Comparison of ENCODE assay signal across 9 cellular contexts in genomic region chr12:53380797-53381738, GRCh38. TPM values are rescaled to one million over a fixed set of nuclear protein-coding genes. Genes with fewer than 3 reads are reported as not detected.
DNase-seq lines count a peak whose midpoint lies in the region; ATAC-seq, FAIRE-seq and TF ChIP-seq lines count a peak whose summit lies in the region.
"Had no signal": no experiment of that assay in that cellular context is flagged by ENCODE, and none has a peak within 500 bp of the region (broad histone marks: within the 10 kb centered on the region; RNA-seq: fewer than 3 reads in every experiment).

No MANE protein-coding gene starts in this region.

- no peaks in the 10 kb centered on the region for H3K9me3 ChIP-seq in CD4-positive, alpha-beta T cell (ENCODE audit: control insufficient read depth, low read length)
- H3K9me3 ChIP-seq in MM.1S (replicated peaks; ENCODE audit: insufficient read depth, low read length), result no peaks in the 10 kb centered on the region

- H3K4me2 ChIP-seq in MM.1S (ENCODE audit: low read depth, low read length) (peak overlapping the region; percentile 89), mesendoderm (ENCODE audit: low read length) (peak overlapping the region; percentile 85)

- peaks cover 34% of the 10 kb centered on the region for H3K4me1 Mint-ChIP-seq in CD4-positive, alpha-beta T cell (ENCODE audit: low read depth)

- TF ChIP-seq CTCF in CD4-positive, alpha-beta T cell (IDR thresholded peaks at IDR 0.05), result no peak
- TF ChIP-seq CTCF in MM.1S (IDR thresholded peaks at IDR 0.05; ENCODE audit: low read length) (no peak), bronchial epithelial cell (IDR thresholded peaks at IDR 0.05; ENCODE audit: insufficient read depth, low read length, severe bottlenecking) (no peak)

- H4K8ac ChIP-seq in mesendoderm (ENCODE audit: low read depth, low read length), result no peak overlapping the region

- H3K56ac ChIP-seq in mesendoderm (ENCODE audit: low read length), result peak overlapping the region; percentile 85

- no peak overlapping the region for H3K23ac ChIP-seq in mesendoderm (ENCODE audit: low read length)

- ATAC-seq in CD4-positive, alpha-beta T cell (ENCODE audit: poor library complexity), result no peak

- peak overlapping the region; percentile 44 for H3K27ac ChIP-seq in CD4-positive, alpha-beta T cell (ENCODE audit: low read depth, low read length)
- H3K27ac ChIP-seq in MM.1S (ENCODE audit: low read length), result peak overlapping the region; percentile 49; the same call in 1 of the 2 replicates
- H3K27ac ChIP-seq in mesendoderm (ENCODE audit: low read depth, low read length), result peak overlapping the region; percentile 86

- no peak for DNase-seq in CD4-positive, alpha-beta T cell
- DNase-seq in MM.1S (no peak), bronchial epithelial cell (ENCODE audit: low read depth) (peak; percentile 79), mesendoderm (peak; percentile 77), NCI-H748 (lab: John Stamatoyannopoulos, UW; ENCODE audit: unreplicated experiment) (no peak), NCI-H748 treated with DMSO at 0.1 percent for 48 hours (lab: John Stamatoyannopoulos, UW) (no peak), NCI-H1105 treated with DMSO at 0.1 percent for 48 hours (lab: John Stamatoyannopoulos, UW) (no peak), NCI-H2081 (lab: John Stamatoyannopoulos, UW) (no peak)

- H3K4me1 ChIP-seq in MM.1S (ENCODE audit: low read length), result peaks cover 27% of the 10 kb centered on the region
- peaks cover 15% of the 10 kb centered on the region for H3K4me1 ChIP-seq in mesendoderm (ENCODE audit: control insufficient read depth, low read depth, low read length)

- peaks cover 43% of the 10 kb centered on the region for H3K36me3 Mint-ChIP-seq in CD4-positive, alpha-beta T cell (ENCODE audit: low read depth)

- no peak overlapping the region for H3K4ac ChIP-seq in mesendoderm (ENCODE audit: low read depth, low read length)

- peaks cover 9% of the 10 kb centered on the region for H3F3A ChIP-seq in MM.1S (ENCODE audit: insufficient read depth, low read length)

- H3K27me3 Mint-ChIP-seq in CD4-positive, alpha-beta T cell, result no peaks in the 10 kb centered on the region

- peak overlapping the region; percentile 82 for H2BK5ac ChIP-seq in mesendoderm (ENCODE audit: low read length)

- CTCF ChIA-PET in CD4-positive, alpha-beta T cell (lab: Charles Lee), result interaction anchor here (0.8 to 4.3 kb wide), 7 partner anchors 10 to 127 kb away, joined by 4 to 30 read pairs (median 5); no protein-coding TSS in a partner anchor

- no peaks in the 10 kb centered on the region for H3K27me3 ChIP-seq in CD4-positive, alpha-beta T cell (ENCODE audit: control insufficient read depth, insufficient read depth, low read length)
- no peaks in the 10 kb centered on the region for H3K27me3 ChIP-seq in MM.1S (replicated peaks; ENCODE audit: insufficient read depth, low read length)
- no peaks in the 10 kb centered on the region for H3K27me3 ChIP-seq in bronchial epithelial cell (ENCODE audit: control insufficient read depth, insufficient read depth, low read length)
- H3K27me3 ChIP-seq in mesendoderm (ENCODE audit: insufficient read depth, low read length, poor library complexity), result no peaks in the 10 kb centered on the region

- WGBS in mesendoderm (ENCODE audit: extremely low coverage, insufficient coverage, low lambda C conversion rate), result no CpG with 5 or more reads among the region's 21 CpGs

- no peaks in the 10 kb centered on the region for H4K20me1 ChIP-seq in MM.1S (ENCODE audit: insufficient read depth, low read length)

- H3K9ac ChIP-seq in MM.1S (ENCODE audit: low read length) (peak overlapping the region; percentile 39; the same call in 1 of the 2 replicates), mesendoderm (ENCODE audit: low read length) (peak overlapping the region; percentile 82)

- intact Hi-C loops in CD4-positive, alpha-beta T cell (cut with DNase I, micrococcal nuclease), result loop anchor here in 1 of 2 experiments (1.0 to 5.0 kb wide), 3 partner anchors 41 to 61 kb away; partner anchors contain the start of genes AAAS, AMHR2 and PRR13

- peak overlapping the region; percentile 97 for H2AK5ac ChIP-seq in mesendoderm (ENCODE audit: low read length)

- H3K79me2 ChIP-seq in MM.1S (ENCODE audit: low read length) (peaks cover 53% of the 10 kb centered on the region), mesendoderm (ENCODE audit: control insufficient read depth, insufficient read depth, low read length) (peaks cover 35% of the 10 kb centered on the region)

- peak overlapping the region; percentile 67 for H3K27ac Mint-ChIP-seq in CD4-positive, alpha-beta T cell

- H2BK120ac ChIP-seq in mesendoderm (ENCODE audit: low read depth, low read length), result no peak overlapping the region

- peak overlapping the region; percentile 51 for H3K18ac ChIP-seq in mesendoderm (ENCODE audit: low read length)

- H3K4me3 ChIP-seq in MM.1S (ENCODE audit: low read length) (peak overlapping the region; percentile 29), bronchial epithelial cell (ENCODE audit: low read depth, low read length) (peak overlapping the region; percentile 40), mesendoderm (ENCODE audit: low read length) (peak overlapping the region; percentile 14)

- peaks cover 10% of the 10 kb centered on the region for H3K36me3 ChIP-seq in MM.1S (replicated peaks; ENCODE audit: insufficient read depth, low read length)
- H3K36me3 ChIP-seq in bronchial epithelial cell (ENCODE audit: control insufficient read depth, insufficient read depth, low read length), result peaks cover 9% of the 10 kb centered on the region
- H3K36me3 ChIP-seq in mesendoderm (ENCODE audit: control insufficient read depth, insufficient read depth, low read length), result peaks cover 11% of the 10 kb centered on the region

- H3K4me3 Mint-ChIP-seq in CD4-positive, alpha-beta T cell, result peak overlapping the region; percentile 92

- H2AFZ ChIP-seq in MM.1S (ENCODE audit: low read length), result no peak overlapping the region

- POLR2A ChIA-PET in CD4-positive, alpha-beta T cell (lab: Charles Lee), result interaction anchor here (1.0 to 3.1 kb wide), 6 partner anchors 15 to 119 kb away, joined by 4 to 65 read pairs (median 12); partner anchors contain the start of genes MAP3K12, MYG1 and TARBP2

- H2BK15ac ChIP-seq in mesendoderm (replicated peaks; ENCODE audit: low read depth), result no peak overlapping the region

- no peak overlapping the region for H4K5ac ChIP-seq in mesendoderm (ENCODE audit: low read length)

- peaks cover 13% of the 10 kb centered on the region for H3K79me1 ChIP-seq in mesendoderm (ENCODE audit: low read length)

- H3K9me2 ChIP-seq in MM.1S (replicated peaks; ENCODE audit: insufficient read depth, low read length), result no peaks in the 10 kb centered on the region

- no peak for FAIRE-seq in bronchial epithelial cell (lab: Jason Lieb, UNC)

- H3K9me3 Mint-ChIP-seq in CD4-positive, alpha-beta T cell, result no peaks in the 10 kb centered on the region

RNA-seq across cellular contexts. Expression of gene SP1, which starts 1.1 kb away (rescaled TPM):
- total RNA-seq in CD4-positive, alpha-beta T cell, result 10 to 100 TPM; 42.3 to 43.3 TPM
- 23.7 and 30.0 TPM in 2 replicates for total RNA-seq in bronchial epithelial cell
- polyA plus RNA-seq in mesendoderm (2013, experiment 1 of 2), result 34.1 TPM
- 34.4 TPM for polyA plus RNA-seq in mesendoderm (2013, experiment 2 of 2)

RNA-seq across cellular contexts. Expression of gene AMHR2, which starts 42.6 kb away (rescaled TPM):
- total RNA-seq in CD4-positive, alpha-beta T cell, result not detected
- not detected in 2 replicates for total RNA-seq in bronchial epithelial cell
- polyA plus RNA-seq in mesendoderm (2013, experiment 1 of 2), result 0.04 TPM
- 0.06 TPM for polyA plus RNA-seq in mesendoderm (2013, experiment 2 of 2)

RNA-seq across cellular contexts. Expression of gene SP7, which starts 44.9 kb away (rescaled TPM):
- under 1 TPM in 1 of 2 experiments, not detected in 1; 0.14 TPM for total RNA-seq in CD4-positive, alpha-beta T cell
- total RNA-seq in bronchial epithelial cell, result not detected in 2 replicates
- 0.10 TPM for polyA plus RNA-seq in mesendoderm (2013, experiment 1 of 2)
- 0.04 TPM for polyA plus RNA-seq in mesendoderm (2013, experiment 2 of 2)
- total RNA-seq: NCI-H460 had no signal

RNA-seq across cellular contexts. Expression of gene AAAS, which starts 59.7 kb away (rescaled TPM):
- 10 to 100 TPM; 21.0 to 22.7 TPM for total RNA-seq in CD4-positive, alpha-beta T cell
- 28.9 and 31.9 TPM in 2 replicates for total RNA-seq in bronchial epithelial cell
- 45.2 TPM for polyA plus RNA-seq in mesendoderm (2013, experiment 1 of 2)
- polyA plus RNA-seq in mesendoderm (2013, experiment 2 of 2), result 44.8 TPM

Comparison
In these comparisons a context has a peak if more than half of its experiments do, and no peak if none do; other contexts are left out.
1. DNase-seq: peak in bronchial epithelial cell (single experiment) and mesendoderm (single experiment); none in CD4-positive, alpha-beta T cell (0 of 10), MM.1S (single experiment), NCI-H748 (single experiment), NCI-H748 treated with DMSO at 0.1 percent for 48 hours (single experiment), NCI-H1105 treated with DMSO at 0.1 percent for 48 hours (single experiment) and NCI-H2081 (0 of 2).
2. Peak in every context shown above with its lines, with median percentiles within 50 percentile points of each other: H3K27ac ChIP-seq and H3K4me3 ChIP-seq.